8 cellular contexts compared by ENCODE assay signal in the genomic region with DNA sequence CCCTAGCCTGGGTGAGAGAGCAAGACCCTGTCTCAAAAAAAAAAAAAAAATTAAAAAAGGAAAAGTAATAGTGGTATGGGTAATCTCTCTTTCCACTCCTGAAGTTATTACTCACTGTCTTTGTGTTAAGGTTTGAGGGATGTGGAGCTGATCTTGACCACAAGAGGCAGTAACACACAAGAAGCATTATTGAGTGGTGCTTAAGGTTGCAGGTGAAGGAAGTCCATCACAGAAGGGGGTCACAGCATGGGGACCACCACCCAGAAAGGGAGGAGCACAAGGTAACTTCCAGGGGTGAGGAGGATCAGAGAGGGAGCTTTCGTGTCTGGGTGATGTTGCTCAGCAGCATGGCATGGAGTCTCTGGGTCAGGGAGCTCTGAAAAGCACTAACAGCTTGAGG.
A peak's percentile ranks its signal among the peaks of the same experiment; 100 is the strongest.
DNase-seq lines count a peak whose midpoint lies in the region; ATAC-seq and TF ChIP-seq lines count a peak whose summit lies in the region.

No MANE protein-coding gene starts in this region.

- peak in 2 of 3 experiments; percentile 21 to 22 for TF ChIP-seq CTCF in nephron (IDR thresholded peaks at IDR 0.05; ENCODE audit: unreplicated experiment in 3 of 3)

- H3K27ac Mint-ChIP-seq in activated T-helper 17 cell treated with anti-CD3 and anti-CD28 coated beads, Interleukin-2, amount 50 U/mL, for 72 hours, result no peak overlapping the region
- no peak overlapping the region for H3K27ac Mint-ChIP-seq in nephron

- no peak overlapping the region for H3K4me3 Mint-ChIP-seq in activated T-helper 17 cell treated with anti-CD3 and anti-CD28 coated beads, Interleukin-2, amount 50 U/mL, for 72 hours
- no peak overlapping the region for H3K4me3 Mint-ChIP-seq in nephron

- peak; percentile 55 for ATAC-seq in activated T-helper 17 cell treated with anti-CD3 and anti-CD28 coated beads, Interleukin-2, amount 50 U/mL, for 72 hours (replicated peaks)

- peak; percentile 6 for DNase-seq in GDM1 (lab: John Stamatoyannopoulos, UW)
- DNase-seq in HEK293T (ENCODE audit: extremely low spot score), result peak; percentile 41
- DNase-seq in dedifferentiated amniotic fluid mesenchymal stem cell (ENCODE audit: extremely low spot score), result no peak
- no peak for DNase-seq in epidermal melanocyte (ENCODE audit: insufficient read length, low spot score)
- no peak for DNase-seq in NCI-H1048 (lab: John Stamatoyannopoulos, UW)
- DNase-seq in activated CD4-positive, CD25-positive, alpha-beta regulatory T cell treated with anti-CD3 and anti-CD28 coated beads, Interleukin-2, amount 50 U/mL, for 72 hours, result no peak

- no peaks in the 10 kb centered on the region for H3K9me3 Mint-ChIP-seq in activated T-helper 17 cell treated with anti-CD3 and anti-CD28 coated beads, Interleukin-2, amount 50 U/mL, for 72 hours
- H3K9me3 Mint-ChIP-seq in nephron, result peaks cover 4% of the 10 kb centered on the region

- POLR2A ChIA-PET in HEK293T (lab: Yijun Ruan, JAX), result interaction anchor here (1.3 kb wide), 2 partner anchors 100 to 126 kb away, joined by 3 to 4 read pairs; partner anchors contain the start of gene DNAJC1

- peaks cover 5% of the 10 kb centered on the region for H3K27me3 Mint-ChIP-seq in activated T-helper 17 cell treated with anti-CD3 and anti-CD28 coated beads, Interleukin-2, amount 50 U/mL, for 72 hours
- H3K27me3 Mint-ChIP-seq in nephron (ENCODE audit: low read depth), result no peaks in the 10 kb centered on the region

- CTCF ChIA-PET in HEK293T (lab: Yijun Ruan, JAX), result interaction anchor here (0.6 to 1.4 kb wide), 8 partner anchors 8 to 950 kb away, joined by 3 to 6 read pairs (median 4); no protein-coding TSS in a partner anchor

- no peaks in the 10 kb centered on the region for H3K36me3 Mint-ChIP-seq in activated T-helper 17 cell treated with anti-CD3 and anti-CD28 coated beads, Interleukin-2, amount 50 U/mL, for 72 hours (ENCODE audit: low read depth)
- H3K36me3 Mint-ChIP-seq in nephron (ENCODE audit: low read depth), result no peaks in the 10 kb centered on the region

- no peaks in the 10 kb centered on the region for H3K4me1 Mint-ChIP-seq in activated T-helper 17 cell treated with anti-CD3 and anti-CD28 coated beads, Interleukin-2, amount 50 U/mL, for 72 hours
- no peaks in the 10 kb centered on the region for H3K4me1 Mint-ChIP-seq in nephron

TF ChIP-seq in HEK293T, 16 proteins besides CTCF, POLR2A, EP300 and RAD21:
- TF ChIP-seq LEF1 (IDR thresholded peaks at IDR 0.05; ENCODE audit: borderline replicate concordance), result no peak
- TF ChIP-seq L3MBTL2 (conservative IDR thresholded peaks at IDR 0.05), result no peak
- TF ChIP-seq ARNT (IDR thresholded peaks at IDR 0.05), result no peak
- no peak for TF ChIP-seq TARDBP (IDR thresholded peaks at IDR 0.05)
- no peak for TF ChIP-seq SP1 (IDR thresholded peaks at IDR 0.05)

Comparison
In these comparisons a context has a peak if more than half of its experiments do, and no peak if none do; other contexts are left out.
1. DNase-seq: peak in GDM1 (single experiment) and HEK293T (single experiment); none in dedifferentiated amniotic fluid mesenchymal stem cell (single experiment), epidermal melanocyte (single experiment), NCI-H1048 (single experiment) and activated CD4-positive, CD25-positive, alpha-beta regulatory T cell treated with anti-CD3 and anti-CD28 coated beads, Interleukin-2, amount 50 U/mL, for 72 hours (single experiment).